Comparison of ENCODE assay signal across 10 cellular contexts in the genomic region with DNA sequence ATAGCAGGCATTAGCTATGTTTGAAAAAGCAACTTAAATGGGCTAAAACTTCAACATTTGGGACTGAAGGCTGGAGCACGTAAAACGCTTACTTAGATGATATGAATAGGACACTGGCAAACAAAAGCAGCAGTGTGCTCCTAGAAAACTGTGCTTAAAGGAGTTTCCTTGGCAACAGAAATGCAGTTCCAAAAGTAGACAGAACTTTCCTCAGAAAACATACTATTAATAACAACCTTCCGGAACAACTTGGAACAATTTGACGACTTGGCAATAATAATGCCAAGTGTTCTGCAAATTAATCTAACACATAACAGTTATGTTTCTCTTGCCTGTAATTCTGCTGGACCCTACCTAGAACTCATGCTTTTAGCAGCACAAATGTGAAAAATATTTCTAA.
DNase-seq lines count a peak whose midpoint lies in the region; ATAC-seq and TF ChIP-seq lines count a peak whose summit lies in the region.
"Had no signal": no experiment of that assay in that cellular context is flagged by ENCODE, and none has a peak within 500 bp of the region (broad histone marks: within the 10 kb centered on the region; RNA-seq: fewer than 3 reads in every experiment).

No MANE protein-coding gene starts in this region.

- no peaks in the 10 kb centered on the region for H3K9me3 ChIP-seq in tibial nerve

- H3K27ac Mint-ChIP-seq in neural crest cell (ENCODE audit: unreplicated experiment) (peak overlapping the region; percentile 94), glutamatergic neuron (ENCODE audit: unreplicated experiment) (no peak overlapping the region)

- WGBS in tibial nerve, 2 donors = 9 to 15% methylated on average over 4 of the region's 4 CpGs

- H3K4me3 Mint-ChIP-seq in neural crest cell = peak overlapping the region; percentile 58
- H3K4me3 Mint-ChIP-seq in glutamatergic neuron (ENCODE audit: unreplicated experiment) = no peak overlapping the region

- ATAC-seq in GM21786 (IDR thresholded peaks at IDR 0.05; ENCODE audit: unreplicated experiment) = no peak

- H3K27ac ChIP-seq in tibial nerve = peak overlapping the region; percentile 69 to 96 (median 80)

- H3K9me3 Mint-ChIP-seq in neural crest cell = no peaks in the 10 kb centered on the region
- H3K9me3 Mint-ChIP-seq in glutamatergic neuron (ENCODE audit: unreplicated experiment) = peaks cover 13% of the 10 kb centered on the region

- peak; percentile 69 for DNase-seq in astrocyte of the hippocampus (ENCODE audit: low read depth, low spot score)
- peak; percentile 74 for DNase-seq in globus pallidus (ENCODE audit: low spot score)
- DNase-seq in neural crest cell (ENCODE audit: low read depth, low spot score) = no peak
- peak in 1 of 2 donors; percentile 21 for DNase-seq in tibial nerve (ENCODE audit: low spot score in 2 of 2)
- no peak for DNase-seq in amniotic stem cell (lab: John Stamatoyannopoulos, UW)
- no peak for DNase-seq in glutamatergic neuron
- DNase-seq in activated CD4-positive, CD25-positive, alpha-beta regulatory T cell treated with anti-CD3 and anti-CD28 coated beads, Interleukin-2, amount 50 U/mL, for 72 hours = no peak
- DNase-seq: activated T-cell treated with anti-CD3 and anti-CD28 coated beads for 4 hours, NCI-H1092 had no signal

- TF ChIP-seq EP300 in tibial nerve (IDR thresholded peaks at IDR 0.05) = peak in 1 of 2 donors; percentile 64

- no peak overlapping the region for H3K4me3 ChIP-seq in tibial nerve

- H3K4me1 Mint-ChIP-seq in neural crest cell (peaks cover 28% of the 10 kb centered on the region), glutamatergic neuron (ENCODE audit: low read depth, unreplicated experiment) (peaks cover 2% of the 10 kb centered on the region)

- H3K36me3 ChIP-seq in tibial nerve = no peaks in the 10 kb centered on the region

- H3K27me3 ChIP-seq in tibial nerve = no peaks in the 10 kb centered on the region

- no peaks in the 10 kb centered on the region for H3K27me3 Mint-ChIP-seq in neural crest cell (ENCODE audit: low read depth)
- H3K27me3 Mint-ChIP-seq in glutamatergic neuron (ENCODE audit: unreplicated experiment) = peaks cover 1% of the 10 kb centered on the region

- H3K4me1 ChIP-seq in tibial nerve = peaks cover 0 to 57% (median 14%) of the 10 kb centered on the region in 4 donors

- H3K36me3 Mint-ChIP-seq in neural crest cell (ENCODE audit: low read depth) (no peaks in the 10 kb centered on the region), glutamatergic neuron (ENCODE audit: unreplicated experiment) (no peaks in the 10 kb centered on the region)

- TF ChIP-seq POLR2A in tibial nerve (IDR thresholded peaks at IDR 0.05) = no peak

- TF ChIP-seq CTCF in neural crest cell (conservative IDR thresholded peaks at IDR 0.05) = no peak
- peak in 1 of 5 experiments; percentile 22 for TF ChIP-seq CTCF in tibial nerve (IDR thresholded peaks at IDR 0.05)
- TF ChIP-seq CTCF in glutamatergic neuron (IDR thresholded peaks at IDR 0.05; ENCODE audit: partially characterized antibody, unreplicated experiment) = no peak

Comparison
In these comparisons a context has a peak if more than half of its experiments do, and no peak if none do; other contexts are left out.
1. DNase-seq: peak in astrocyte of the hippocampus (single experiment) and globus pallidus (single experiment); none in neural crest cell (single experiment), amniotic stem cell (single experiment), glutamatergic neuron (single experiment) and activated CD4-positive, CD25-positive, alpha-beta regulatory T cell treated with anti-CD3 and anti-CD28 coated beads, Interleukin-2, amount 50 U/mL, for 72 hours (single experiment).